16 cellular contexts compared by ENCODE assay signal in genomic region chr5:178341091-178341960, GRCh38.
"Had no signal": no experiment of that assay in that cellular context is flagged by ENCODE, and none has a peak within 500 bp of the region (broad histone marks: within the 10 kb centered on the region; RNA-seq: fewer than 3 reads in every experiment).

No MANE protein-coding gene starts in this region.

- H3K27ac Mint-ChIP-seq: activated B cell treated with CpG ODN at 0.5 μM for 24 hours; activated CD4-positive, alpha-beta memory T cell treated with anti-CD3 and anti-CD28 coated beads, Interleukin-2, amount 10 ng/mL, durations not matched to agents 7 days and 5 days; activated naive CD4-positive, alpha-beta T cell treated with anti-CD3 and anti-CD28 coated beads, Interleukin-2, amount 10 ng/mL, durations not matched to agents 7 days and 5 days; mesothelial cell of epicardium had no signal

- H3K36me3 ChIP-seq: adrenal gland, tibial nerve had no signal

- H3K9me3 ChIP-seq: adrenal gland, tibial nerve had no signal

- DNase-seq: activated B cell treated with CpG ODN at 0.5 μM for 24 hours; activated CD4-positive, alpha-beta memory T cell treated with anti-CD3 and anti-CD28 coated beads, Interleukin-2, amount 10 ng/mL, durations not matched to agents 7 days and 5 days; activated CD4-positive, alpha-beta T cell treated with anti-CD3 and anti-CD28 coated beads for 4 hours; activated naive CD4-positive, alpha-beta T cell treated with anti-CD3 and anti-CD28 coated beads, Interleukin-2, amount 10 ng/mL, durations not matched to agents 7 days and 5 days; activated T-cell treated with anti-CD3 and anti-CD28 coated beads, Interleukin-2, amount 50 U/mL, for 4 hours; adrenal gland; dermis blood vessel endothelial cell; effector memory CD4-positive, alpha-beta T cell; foreskin fibroblast; SHP77 treated with DMSO at 0.1 percent for 48 hours; stimulated activated CD4-positive, alpha-beta T cell treated with anti-CD3 and anti-CD28 coated beads, Interleukin-2, amount 100 ng/mL, for 24 hours; stimulated activated naive CD4-positive, alpha-beta T cell treated with Interleukin-2 at 50 U/mL for 16 hours; T-cell had no signal

- H3K27ac ChIP-seq: adrenal gland, tibial nerve had no signal

- H3K4me1 Mint-ChIP-seq: activated B cell treated with CpG ODN at 0.5 μM for 24 hours; activated CD4-positive, alpha-beta memory T cell treated with anti-CD3 and anti-CD28 coated beads, Interleukin-2, amount 10 ng/mL, durations not matched to agents 7 days and 5 days; activated naive CD4-positive, alpha-beta T cell treated with anti-CD3 and anti-CD28 coated beads, Interleukin-2, amount 10 ng/mL, durations not matched to agents 7 days and 5 days; T-cell had no signal

- H3K4me1 ChIP-seq: adrenal gland, tibial nerve had no signal

- H3K9me3 Mint-ChIP-seq: activated B cell treated with CpG ODN at 0.5 μM for 24 hours; activated CD4-positive, alpha-beta memory T cell treated with anti-CD3 and anti-CD28 coated beads, Interleukin-2, amount 10 ng/mL, durations not matched to agents 7 days and 5 days; activated naive CD4-positive, alpha-beta T cell treated with anti-CD3 and anti-CD28 coated beads, Interleukin-2, amount 10 ng/mL, durations not matched to agents 7 days and 5 days; activated T-cell treated with anti-CD3 and anti-CD28 coated beads, Interleukin-2, amount 50 U/mL, for 4 hours; mesothelial cell of epicardium; T-cell had no signal

- H3K36me3 Mint-ChIP-seq: activated naive CD4-positive, alpha-beta T cell treated with anti-CD3 and anti-CD28 coated beads, Interleukin-2, amount 10 ng/mL, durations not matched to agents 7 days and 5 days; mesothelial cell of epicardium; T-cell had no signal

- ATAC-seq: activated T-cell treated with anti-CD3 and anti-CD28 coated beads, Interleukin-2, amount 50 U/mL, for 4 hours; SK-N-SH treated with all-trans-retinoic acid at 6 μM for 48 hours; T-cell had no signal

- H3K4me3 ChIP-seq: adrenal gland, tibial nerve had no signal

- H3K27me3 ChIP-seq: adrenal gland, tibial nerve had no signal

- H3K4me3 Mint-ChIP-seq: activated B cell treated with CpG ODN at 0.5 μM for 24 hours; activated CD4-positive, alpha-beta memory T cell treated with anti-CD3 and anti-CD28 coated beads, Interleukin-2, amount 10 ng/mL, durations not matched to agents 7 days and 5 days; activated naive CD4-positive, alpha-beta T cell treated with anti-CD3 and anti-CD28 coated beads, Interleukin-2, amount 10 ng/mL, durations not matched to agents 7 days and 5 days; activated T-cell treated with anti-CD3 and anti-CD28 coated beads, Interleukin-2, amount 50 U/mL, for 4 hours; mesothelial cell of epicardium; T-cell had no signal
